In the genomic region with DNA sequence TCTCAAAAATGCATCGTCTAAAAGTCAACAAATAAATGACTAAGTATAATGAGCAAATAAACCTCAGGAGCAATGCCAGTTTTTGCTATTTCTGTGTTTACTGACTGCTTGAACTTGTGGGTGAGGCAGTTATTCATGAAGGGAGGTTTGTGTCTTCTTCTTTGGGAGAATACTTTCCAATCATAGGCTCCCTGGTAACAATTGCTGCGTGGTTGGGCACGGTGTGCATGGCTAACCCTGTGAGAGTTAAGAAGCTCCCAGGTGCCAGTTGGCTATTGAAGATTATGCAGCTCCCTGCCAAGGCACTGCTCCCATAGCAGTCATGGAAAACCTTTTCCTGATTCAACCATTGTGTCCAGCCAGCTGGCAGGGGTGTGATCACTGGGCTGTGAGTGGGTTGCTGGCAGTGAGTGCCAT, we compare ENCODE assay signal across 34 cellular contexts.
DNase-seq lines count a peak whose midpoint lies in the region; ATAC-seq, FAIRE-seq and TF ChIP-seq lines count a peak whose summit lies in the region.
"Had no signal": no experiment of that assay in that cellular context is flagged by ENCODE, and none has a peak within 500 bp of the region (broad histone marks: within the 10 kb centered on the region; RNA-seq: fewer than 3 reads in every experiment).

No MANE protein-coding gene starts in this region.

- H3K4me1 ChIP-seq in A549, result peaks cover 17% of the 10 kb centered on the region; the same call in 2 of the 3 replicates
- no peaks in the 10 kb centered on the region for H3K4me1 ChIP-seq in naive thymus-derived CD4-positive, alpha-beta T cell (ENCODE audit: control insufficient read depth in 2 of 2, insufficient read depth in 2 of 2, low read length in 2 of 2)
- H3K4me1 ChIP-seq: right lobe of liver, transverse colon had no signal

- peaks cover 4% of the 10 kb centered on the region for H3K27me3 Mint-ChIP-seq in brain
- no peaks in the 10 kb centered on the region for H3K27me3 Mint-ChIP-seq in naive thymus-derived CD4-positive, alpha-beta T cell
- H3K27me3 Mint-ChIP-seq: activated B cell treated with CpG ODN at 0.5 μM for 24 hours; activated naive CD4-positive, alpha-beta T cell treated with anti-CD3 and anti-CD28 coated beads, Interleukin-2, amount 50 U/mL, for 24 hours; activated T-helper 17 cell treated with anti-CD3 and anti-CD28 coated beads, Interleukin-2, amount 50 U/mL, for 72 hours; B cell had no signal

- H3K9me3 ChIP-seq in A549, result peaks cover 17% of the 10 kb centered on the region; the same call in 2 of the 3 replicates
- H3K9me3 ChIP-seq in naive thymus-derived CD4-positive, alpha-beta T cell (ENCODE audit: control insufficient read depth in 2 of 3, low read length in 3 of 3), result no peaks in the 10 kb centered on the region
- H3K9me3 ChIP-seq: right lobe of liver had no signal

- POLR2A ChIA-PET in A549 (lab: Yijun Ruan, JAX), result no interaction called here
- POLR2A ChIA-PET in naive thymus-derived CD4-positive, alpha-beta T cell (lab: Charles Lee), result no interaction called here

- peak in 1 of 2 experiments; percentile 25; a peak in 1 of 5 replicates for TF ChIP-seq EP300 in A549 (IDR thresholded peaks at IDR 0.05)

- H3K27ac ChIP-seq in A549, result peak overlapping the region; percentile 42 to 67; a peak in 5 of 6 replicates
- no peak overlapping the region for H3K27ac ChIP-seq in naive thymus-derived CD4-positive, alpha-beta T cell (ENCODE audit: low read depth, low read length)
- H3K27ac ChIP-seq: HL-60, right lobe of liver, transverse colon had no signal

- TF ChIP-seq CTCF in A549 (IDR thresholded peaks at IDR 0.05) (no peak), brain (conservative IDR thresholded peaks at IDR 0.05) (no peak)

- intact Hi-C loops in naive thymus-derived CD4-positive, alpha-beta T cell (cut with micrococcal nuclease), result no loop called here

- FAIRE-seq in A549 (lab: Jason Lieb, UNC), result peak; percentile 74
- FAIRE-seq: HepG2 had no signal

- TF ChIP-seq POLR2A in A549 (IDR thresholded peaks at IDR 0.05; ENCODE audit: low read length), result no peak

- H3K27ac Mint-ChIP-seq in brain, result peak overlapping the region in 3 of 5 experiments; percentile 35 to 67 (median 42)
- H3K27ac Mint-ChIP-seq in naive thymus-derived CD4-positive, alpha-beta T cell, result no peak overlapping the region
- H3K27ac Mint-ChIP-seq: activated B cell treated with CpG ODN at 0.5 μM for 24 hours; activated naive CD4-positive, alpha-beta T cell treated with anti-CD3 and anti-CD28 coated beads, Interleukin-2, amount 50 U/mL, for 24 hours; activated T-helper 17 cell treated with anti-CD3 and anti-CD28 coated beads, Interleukin-2, amount 50 U/mL, for 72 hours; B cell; immature natural killer cell; natural killer cell had no signal

- peaks cover 15% of the 10 kb centered on the region for H3K4me1 Mint-ChIP-seq in brain
- H3K4me1 Mint-ChIP-seq in naive thymus-derived CD4-positive, alpha-beta T cell, result no peaks in the 10 kb centered on the region
- H3K4me1 Mint-ChIP-seq: activated B cell treated with CpG ODN at 0.5 μM for 24 hours; activated naive CD4-positive, alpha-beta T cell treated with anti-CD3 and anti-CD28 coated beads, Interleukin-2, amount 50 U/mL, for 24 hours; activated T-helper 17 cell treated with anti-CD3 and anti-CD28 coated beads, Interleukin-2, amount 50 U/mL, for 72 hours; B cell; immature natural killer cell; natural killer cell had no signal

- peak; percentile 88 to 93 for ATAC-seq in A549
- no peak for ATAC-seq in naive thymus-derived CD4-positive, alpha-beta T cell
- ATAC-seq in HG02852 (IDR thresholded peaks at IDR 0.05; ENCODE audit: unreplicated experiment), result no peak
- ATAC-seq: activated T-helper 17 cell treated with anti-CD3 and anti-CD28 coated beads, Interleukin-2, amount 50 U/mL, for 72 hours; HepG2; natural killer cell; right lobe of liver; Right ventricle myocardium inferior had no signal

- H3K36me3 Mint-ChIP-seq in brain, result no peaks in the 10 kb centered on the region
- no peaks in the 10 kb centered on the region for H3K36me3 Mint-ChIP-seq in naive thymus-derived CD4-positive, alpha-beta T cell
- H3K36me3 Mint-ChIP-seq: activated naive CD4-positive, alpha-beta T cell treated with anti-CD3 and anti-CD28 coated beads, Interleukin-2, amount 50 U/mL, for 24 hours had no signal

- H3K4me3 Mint-ChIP-seq in brain, result no peak overlapping the region
- H3K4me3 Mint-ChIP-seq in naive thymus-derived CD4-positive, alpha-beta T cell, result no peak overlapping the region
- H3K4me3 Mint-ChIP-seq: activated B cell treated with CpG ODN at 0.5 μM for 24 hours; activated naive CD4-positive, alpha-beta T cell treated with anti-CD3 and anti-CD28 coated beads, Interleukin-2, amount 50 U/mL, for 24 hours; activated T-helper 17 cell treated with anti-CD3 and anti-CD28 coated beads, Interleukin-2, amount 50 U/mL, for 72 hours; B cell; immature natural killer cell; natural killer cell had no signal

- 0% methylated on average over 3 of the region's 3 CpGs for WGBS in A549 (ENCODE audit: missing lambda C conversion rate)

- peak overlapping the region; percentile 68 for H3K4me2 ChIP-seq in A549

- no peak; a peak in 2 of 5 replicates for TF ChIP-seq RAD21 in A549 (conservative IDR thresholded peaks at IDR 0.05 in 1 of 2, IDR thresholded peaks at IDR 0.05 in 1 of 2)

- CTCF ChIA-PET in A549 (lab: Yijun Ruan, JAX), result interaction anchor here (1.2 kb wide), 1 partner anchor 10 kb away, joined by 3 read pairs; no protein-coding TSS in a partner anchor
- CTCF ChIA-PET in naive thymus-derived CD4-positive, alpha-beta T cell (lab: Charles Lee), result no interaction called here

- peaks cover 10 to 27% (median 15%) of the 10 kb centered on the region in 5 experiments for H3K9me3 Mint-ChIP-seq in brain
- H3K9me3 Mint-ChIP-seq in naive thymus-derived CD4-positive, alpha-beta T cell, result peaks cover 0 to 20% (median 2%) of the 10 kb centered on the region in 11 donors
- H3K9me3 Mint-ChIP-seq: activated naive CD4-positive, alpha-beta T cell treated with anti-CD3 and anti-CD28 coated beads, Interleukin-2, amount 50 U/mL, for 24 hours had no signal

- no peaks in the 10 kb centered on the region for H3K27me3 ChIP-seq in naive thymus-derived CD4-positive, alpha-beta T cell (ENCODE audit: control insufficient read depth in 2 of 2, insufficient read depth in 2 of 2, low read length in 2 of 2)
- H3K27me3 ChIP-seq: right lobe of liver, transverse colon had no signal

- DNase-seq in A549 (ENCODE audit: low read depth in 1 of 2, low spot score in 1 of 2) (peak; percentile 35 to 74), H4 (ENCODE audit: low spot score) (peak; percentile 6), myocyte (ENCODE audit: low read depth) (peak; percentile 26)
- DNase-seq in naive thymus-derived CD4-positive, alpha-beta T cell, result no peak
- DNase-seq in stimulated activated CD4-positive, alpha-beta T cell treated with anti-CD3 and anti-CD28 coated beads, Interleukin-2, amount 100 ng/mL, for 48 hours, result no peak
- no peak for DNase-seq in activated T-cell treated with anti-CD3 and anti-CD28 coated beads, Interleukin-2, amount 50 U/mL, for 1 hour
- DNase-seq: 8988T; activated B cell treated with CpG ODN at 0.5 μM for 24 hours; activated CD4-positive, alpha-beta T cell treated with anti-CD3 and anti-CD28 coated beads, Interleukin-2, amount 50 U/mL, for 48 hours; activated CD8-positive, alpha-beta memory T cell treated with anti-CD3 and anti-CD28 coated beads, Interleukin-2, amount 50 U/mL, for 4 hours; aorta; central memory CD4-positive, alpha-beta T cell; dermis blood vessel endothelial cell; DMS53; H7; immature natural killer cell; natural killer cell; NCI-H1092; NCI-H187; NCI-H82; right lobe of liver; stimulated activated CD4-positive, alpha-beta T cell treated with anti-CD3 and anti-CD28 coated beads, Interleukin-12 subunit alpha, Interleukin-12 subunit beta, amount 100 ng/mL, for 4 hours; stimulated activated CD4-positive, alpha-beta T cell treated with anti-CD3 and anti-CD28 coated beads, Interleukin-4, amount 100 ng/mL, for 4 hours; stimulated activated naive CD4-positive, alpha-beta T cell treated with Interleukin-2 at 50 U/mL for 16 hours; T1000; transverse colon had no signal

- no peaks in the 10 kb centered on the region for H3K36me3 ChIP-seq in naive thymus-derived CD4-positive, alpha-beta T cell (ENCODE audit: control insufficient read depth in 2 of 3, insufficient read depth in 3 of 3, low read length in 3 of 3)
- H3K36me3 ChIP-seq: right lobe of liver, transverse colon had no signal

- H3K4me3 ChIP-seq in A549, result no peak overlapping the region
- no peak overlapping the region for H3K4me3 ChIP-seq in naive thymus-derived CD4-positive, alpha-beta T cell (ENCODE audit: low read length)
- H3K4me3 ChIP-seq: right lobe of liver, transverse colon had no signal

TF ChIP-seq in A549, 52 proteins besides CTCF, POLR2A, EP300 and RAD21 (continues in another document):
- peak; percentile 38; the same call in 1 of the 2 replicates for TF ChIP-seq JUNB (IDR thresholded peaks at IDR 0.05)
- TF ChIP-seq HMGXB4 (CRISPR knock-in tag; IDR thresholded peaks at IDR 0.05; ENCODE audit: borderline replicate concordance), result no peak
- TF ChIP-seq MAX (IDR thresholded peaks at IDR 0.05), result peak; percentile 23; the same call in 1 of the 2 replicates

Comparison
In these comparisons a context has a peak if more than half of its experiments do, and no peak if none do; other contexts are left out.
1. ATAC-seq: peak in A549 (2 of 2); none in naive thymus-derived CD4-positive, alpha-beta T cell (single experiment) and HG02852 (single experiment).
2. DNase-seq: peak in A549 (2 of 2), H4 (single experiment) and myocyte (single experiment); none in naive thymus-derived CD4-positive, alpha-beta T cell (0 of 9), stimulated activated CD4-positive, alpha-beta T cell treated with anti-CD3 and anti-CD28 coated beads, Interleukin-2, amount 100 ng/mL, for 48 hours (0 of 2) and activated T-cell treated with anti-CD3 and anti-CD28 coated beads, Interleukin-2, amount 50 U/mL, for 1 hour (single experiment).
3. H3K27ac Mint-ChIP-seq: peak in brain (3 of 5); none in naive thymus-derived CD4-positive, alpha-beta T cell (0 of 9).